In the genomic region with DNA sequence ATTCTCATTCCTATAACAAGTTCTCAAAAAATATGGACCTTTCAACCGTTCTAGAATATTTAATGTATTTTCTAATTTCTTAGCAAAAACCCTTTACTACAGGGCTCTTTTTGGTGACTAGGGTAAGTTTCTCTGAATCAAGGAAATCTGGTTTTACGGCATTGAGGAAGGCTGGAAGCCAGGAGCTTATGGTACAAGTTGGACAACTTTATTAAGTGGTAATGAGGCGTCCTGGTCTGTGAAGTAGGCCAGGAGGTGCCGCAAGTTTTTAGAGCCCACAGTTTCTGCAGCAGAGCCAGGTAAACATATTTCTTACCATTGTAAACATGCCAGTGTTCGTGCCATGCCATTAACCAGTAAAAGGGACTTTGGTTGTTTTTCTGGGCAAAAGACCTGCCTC, we compare ENCODE assay signal across 34 cellular contexts.
"Had no signal": no experiment of that assay in that cellular context is flagged by ENCODE, and none has a peak within 500 bp of the region (broad histone marks: within the 10 kb centered on the region; RNA-seq: fewer than 3 reads in every experiment).

No MANE protein-coding gene starts in this region.

- H3K27me3 ChIP-seq: adrenal gland, body of pancreas, breast epithelium, MG63, Peyer's patch, SJSA1 had no signal

- H3K9me2 ChIP-seq: SK-N-SH had no signal

- H3K9ac ChIP-seq: SK-N-SH had no signal

- H3K4me1 ChIP-seq: adrenal gland, body of pancreas, breast epithelium, Peyer's patch had no signal

- H3K4me1 Mint-ChIP-seq: activated B cell treated with CpG ODN at 0.5 μM for 24 hours; activated CD4-positive, alpha-beta memory T cell treated with anti-CD3 and anti-CD28 coated beads, Interleukin-2, amount 10 ng/mL, durations not matched to agents 7 days and 5 days; activated CD8-positive, alpha-beta memory T cell treated with anti-CD3 and anti-CD28 coated beads, Interleukin-2, amount 10 ng/mL, durations not matched to agents 7 days and 5 days; T-cell had no signal

- H3K9me3 ChIP-seq: adrenal gland, body of pancreas, breast epithelium, MG63, Peyer's patch, SJSA1, SK-N-SH had no signal

- DNase-seq: activated B cell treated with CpG ODN at 0.5 μM for 24 hours; activated CD4-positive, alpha-beta memory T cell treated with anti-CD3 and anti-CD28 coated beads, Interleukin-2, amount 10 ng/mL, durations not matched to agents 7 days and 5 days; activated CD4-positive, alpha-beta T cell treated with anti-CD3 and anti-CD28 coated beads for 4 hours; activated CD4-positive, CD25-positive, alpha-beta regulatory T cell treated with anti-CD3 and anti-CD28 coated beads, Interleukin-2, amount 50 U/mL, for 72 hours; activated CD8-positive, alpha-beta memory T cell treated with anti-CD3 and anti-CD28 coated beads for 24 hours; activated CD8-positive, alpha-beta memory T cell treated with anti-CD3 and anti-CD28 coated beads, Interleukin-2, amount 10 ng/mL, durations not matched to agents 7 days and 5 days; activated CD8-positive, alpha-beta memory T cell treated with anti-CD3 and anti-CD28 coated beads, Interleukin-2, amount 50 U/mL, for 48 hours; activated gamma-delta T cell treated with Interleukin-2 at 50 U/mL for 16 hours; activated naive CD4-positive, alpha-beta T cell treated with anti-CD3 and anti-CD28 coated beads for 36 hours; activated T-cell treated with anti-CD3 and anti-CD28 coated beads, Interleukin-2, amount 50 U/mL, for 1 hour; adrenal gland; body of pancreas; Karpas-422; MG63; NCI-H1048; NCI-H1105 treated with DMSO at 0.1 percent for 48 hours; NCI-H1436; NCI-H1694; NCI-H1930; NCI-H2081 treated with DMSO at 0.1 percent for 48 hours; NCI-H345; NCI-H524 treated with DMSO at 0.1 percent for 48 hours; Peyer's patch; RPMI8226; SHP77 treated with DMSO at 0.1 percent for 48 hours; SK-N-SH; T-cell; T-helper 2 cell; T-helper 9 cell had no signal

- H3K27ac ChIP-seq: adrenal gland, body of pancreas, breast epithelium, Peyer's patch, SJSA1, VCaP had no signal

- H3K9me3 Mint-ChIP-seq: activated CD4-positive, alpha-beta memory T cell treated with anti-CD3 and anti-CD28 coated beads, Interleukin-2, amount 10 ng/mL, durations not matched to agents 7 days and 5 days; activated naive CD4-positive, alpha-beta T cell treated with anti-CD3 and anti-CD28 coated beads for 36 hours; activated naive CD4-positive, alpha-beta T cell treated with anti-CD3 and anti-CD28 coated beads, Interleukin-2, amount 50 U/mL, for 72 hours; T-cell had no signal

- ATAC-seq: activated CD8-positive, alpha-beta memory T cell treated with anti-CD3 and anti-CD28 coated beads, Interleukin-2, amount 10 ng/mL, durations not matched to agents 7 days and 5 days; body of pancreas; K562; T-cell had no signal

- H3K4me3 ChIP-seq: adrenal gland, body of pancreas, breast epithelium, K562, MG63, Peyer's patch, SJSA1 had no signal

- H3K27ac Mint-ChIP-seq: activated B cell treated with CpG ODN at 0.5 μM for 24 hours; activated CD4-positive, alpha-beta memory T cell treated with anti-CD3 and anti-CD28 coated beads, Interleukin-2, amount 10 ng/mL, durations not matched to agents 7 days and 5 days; activated CD8-positive, alpha-beta memory T cell treated with anti-CD3 and anti-CD28 coated beads, Interleukin-2, amount 10 ng/mL, durations not matched to agents 7 days and 5 days; activated naive CD4-positive, alpha-beta T cell treated with anti-CD3 and anti-CD28 coated beads for 36 hours; activated naive CD4-positive, alpha-beta T cell treated with anti-CD3 and anti-CD28 coated beads, Interleukin-2, amount 50 U/mL, for 72 hours; T-cell had no signal

- H3K36me3 ChIP-seq: adrenal gland, breast epithelium, MG63, Peyer's patch, SJSA1 had no signal

- H3K27me3 Mint-ChIP-seq: activated B cell treated with CpG ODN at 0.5 μM for 24 hours; activated CD4-positive, alpha-beta memory T cell treated with anti-CD3 and anti-CD28 coated beads, Interleukin-2, amount 10 ng/mL, durations not matched to agents 7 days and 5 days; activated CD8-positive, alpha-beta memory T cell treated with anti-CD3 and anti-CD28 coated beads, Interleukin-2, amount 10 ng/mL, durations not matched to agents 7 days and 5 days; T-cell had no signal

- H3K4me2 ChIP-seq: SK-N-SH had no signal

- H3K4me3 Mint-ChIP-seq: activated B cell treated with CpG ODN at 0.5 μM for 24 hours; activated CD4-positive, alpha-beta memory T cell treated with anti-CD3 and anti-CD28 coated beads, Interleukin-2, amount 10 ng/mL, durations not matched to agents 7 days and 5 days; activated CD8-positive, alpha-beta memory T cell treated with anti-CD3 and anti-CD28 coated beads, Interleukin-2, amount 10 ng/mL, durations not matched to agents 7 days and 5 days; activated naive CD4-positive, alpha-beta T cell treated with anti-CD3 and anti-CD28 coated beads for 36 hours; T-cell had no signal
